11 cellular contexts compared by ENCODE assay signal in the genomic region with DNA sequence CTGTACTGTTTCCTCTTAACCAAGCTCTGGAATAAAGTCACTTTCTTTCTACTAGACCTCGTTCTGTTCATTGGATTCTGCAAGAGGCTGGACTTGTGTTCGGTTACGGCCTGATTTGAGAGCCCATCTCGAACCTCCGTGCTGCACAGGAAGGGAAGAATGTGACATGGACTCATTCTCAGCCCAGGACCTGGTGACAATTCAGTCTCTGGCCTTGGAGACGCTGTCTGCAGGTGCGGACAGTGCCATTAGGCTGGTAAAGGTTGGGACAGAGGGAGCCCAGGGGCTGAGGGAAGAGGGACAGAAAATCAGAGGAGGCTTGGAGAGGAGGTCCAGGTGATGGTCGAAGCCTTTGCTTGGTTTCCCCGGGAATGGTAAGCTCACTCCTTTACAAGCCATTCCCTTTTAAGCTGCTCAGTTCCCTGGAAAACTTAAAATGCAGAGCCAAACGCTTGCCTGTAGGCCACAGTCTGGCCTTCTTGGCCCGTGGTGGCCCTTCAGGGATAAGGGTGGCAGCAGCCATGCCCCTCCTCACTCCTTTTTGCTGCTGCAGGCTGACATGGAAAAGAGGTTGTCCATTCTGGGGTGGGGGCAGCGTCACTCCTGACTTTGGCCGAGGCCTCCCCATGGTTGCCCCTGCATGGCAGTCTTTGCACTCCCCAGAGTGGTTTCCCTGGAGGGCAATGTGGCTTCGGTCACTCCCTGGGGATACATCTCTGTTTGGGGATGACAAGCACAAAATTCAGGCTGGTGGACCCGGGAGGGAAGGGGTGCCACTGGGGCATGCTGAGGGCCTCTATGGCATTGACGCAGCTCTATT. TPM values are rescaled to one million over a fixed set of nuclear protein-coding genes. Genes with fewer than 3 reads are reported as not detected.
"Had no signal": no experiment of that assay in that cellular context is flagged by ENCODE, and none has a peak within 500 bp of the region (broad histone marks: within the 10 kb centered on the region; RNA-seq: fewer than 3 reads in every experiment).

No MANE protein-coding gene starts in this region.

- H3K27ac Mint-ChIP-seq: stimulated activated naive CD8-positive, alpha-beta T cell treated with anti-CD3 and anti-CD28 coated beads, Interleukin-15, Interleukin-2, amounts not matched to agents 100 ng/mL and 50 ng/mL, for 24 hours; T-helper 2 cell treated with Interferon-gamma antibody and Interleukin-4, amounts not matched to agents 5 μg/mL and 100 μg/mL, for 36 hours had no signal

- ATAC-seq: effector memory CD8-positive, alpha-beta T cell; psoas muscle had no signal

- H3K4me3 Mint-ChIP-seq: effector memory CD8-positive, alpha-beta T cell; stimulated activated naive CD8-positive, alpha-beta T cell treated with anti-CD3 and anti-CD28 coated beads, Interleukin-15, Interleukin-2, amounts not matched to agents 100 ng/mL and 50 ng/mL, for 24 hours; T-helper 2 cell treated with Interferon-gamma antibody and Interleukin-4, amounts not matched to agents 5 μg/mL and 100 μg/mL, for 36 hours had no signal

- H3K27ac ChIP-seq: psoas muscle, thoracic aorta had no signal

- DNase-seq: activated CD4-positive, alpha-beta T cell treated with anti-CD3 and anti-CD28 coated beads for 48 hours; activated gamma-delta T cell treated with Interleukin-2 at 50 U/mL for 16 hours; central memory CD4-positive, alpha-beta T cell; effector memory CD8-positive, alpha-beta T cell; stimulated activated CD4-positive, alpha-beta T cell treated with anti-CD3 and anti-CD28 coated beads, Interleukin-2, amount 100 ng/mL, for 48 hours; stimulated activated CD8-positive, alpha-beta memory T cell treated with anti-CD3 and anti-CD28 coated beads, Interleukin-4, amount 100 ng/mL, for 48 hours had no signal

- H3K4me3 ChIP-seq: psoas muscle, thoracic aorta had no signal

- H3K9me3 Mint-ChIP-seq: effector memory CD8-positive, alpha-beta T cell; stimulated activated naive CD8-positive, alpha-beta T cell treated with anti-CD3 and anti-CD28 coated beads, Interleukin-15, Interleukin-2, amounts not matched to agents 100 ng/mL and 50 ng/mL, for 24 hours; T-helper 2 cell treated with Interferon-gamma antibody and Interleukin-4, amounts not matched to agents 5 μg/mL and 100 μg/mL, for 36 hours had no signal

- H3K27me3 Mint-ChIP-seq: stimulated activated naive CD8-positive, alpha-beta T cell treated with anti-CD3 and anti-CD28 coated beads, Interleukin-15, Interleukin-2, amounts not matched to agents 100 ng/mL and 50 ng/mL, for 24 hours had no signal

- H3K4me1 ChIP-seq: psoas muscle had no signal

- H3K36me3 ChIP-seq: thoracic aorta had no signal

- H3K9me3 ChIP-seq: psoas muscle, thoracic aorta had no signal

RNA-seq across cellular contexts. Expression of gene SHISAL1, which starts 52.3 kb away (rescaled TPM):
- total RNA-seq: epithelial cell of proximal tubule had no signal
